ENCODE assay signal across 1 cellular context in the genomic region with DNA sequence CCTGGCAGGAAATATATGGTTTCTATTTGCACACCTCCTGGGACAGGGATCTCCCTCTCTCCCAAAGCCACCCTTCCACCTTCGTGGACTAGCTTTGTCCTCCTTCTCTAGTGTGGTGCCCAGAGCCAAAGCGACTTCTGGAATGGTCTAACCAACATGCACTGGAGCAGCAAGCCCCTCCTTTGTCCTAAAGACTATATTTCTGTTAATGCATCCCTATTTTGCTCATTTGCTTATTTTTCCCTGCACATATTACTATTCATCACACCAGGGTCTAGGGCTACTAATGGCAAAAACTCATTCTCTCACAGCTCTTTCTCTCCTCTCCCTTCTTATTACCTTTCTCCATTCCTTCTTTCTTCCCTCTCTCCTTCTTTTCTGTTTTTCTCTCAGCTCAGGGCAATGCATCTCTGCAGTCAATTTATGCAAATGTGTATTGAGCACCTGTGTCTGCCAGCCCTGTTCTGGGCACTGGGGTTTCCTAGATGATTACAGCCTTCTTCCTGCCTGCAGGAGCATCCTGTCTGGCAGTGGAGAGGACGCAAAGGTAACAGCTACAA.
TF ChIP-seq lines count a peak whose summit lies in the region.

No MANE protein-coding gene starts in this region.

TF ChIP-seq in WTC11, 78 proteins besides CTCF, POLR2A, EP300 and RAD21 (continued from another document):
- TF ChIP-seq, protein P1, sequence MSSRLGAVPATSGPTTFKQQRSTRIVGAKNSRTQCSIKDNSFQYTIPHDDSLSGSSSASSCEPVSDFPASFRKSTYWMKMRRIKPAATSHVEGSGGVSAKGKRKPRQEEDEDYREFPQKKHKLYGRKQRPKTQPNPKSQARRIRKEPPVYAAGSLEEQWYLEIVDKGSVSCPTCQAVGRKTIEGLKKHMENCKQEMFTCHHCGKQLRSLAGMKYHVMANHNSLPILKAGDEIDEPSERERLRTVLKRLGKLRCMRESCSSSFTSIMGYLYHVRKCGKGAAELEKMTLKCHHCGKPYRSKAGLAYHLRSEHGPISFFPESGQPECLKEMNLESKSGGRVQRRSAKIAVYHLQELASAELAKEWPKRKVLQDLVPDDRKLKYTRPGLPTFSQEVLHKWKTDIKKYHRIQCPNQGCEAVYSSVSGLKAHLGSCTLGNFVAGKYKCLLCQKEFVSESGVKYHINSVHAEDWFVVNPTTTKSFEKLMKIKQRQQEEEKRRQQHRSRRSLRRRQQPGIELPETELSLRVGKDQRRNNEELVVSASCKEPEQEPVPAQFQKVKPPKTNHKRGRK (CRISPR knock-in tag; IDR thresholded peaks at IDR 0.05; ENCODE audit: borderline replicate concordance), result no peak
- TF ChIP-seq, protein P2, sequence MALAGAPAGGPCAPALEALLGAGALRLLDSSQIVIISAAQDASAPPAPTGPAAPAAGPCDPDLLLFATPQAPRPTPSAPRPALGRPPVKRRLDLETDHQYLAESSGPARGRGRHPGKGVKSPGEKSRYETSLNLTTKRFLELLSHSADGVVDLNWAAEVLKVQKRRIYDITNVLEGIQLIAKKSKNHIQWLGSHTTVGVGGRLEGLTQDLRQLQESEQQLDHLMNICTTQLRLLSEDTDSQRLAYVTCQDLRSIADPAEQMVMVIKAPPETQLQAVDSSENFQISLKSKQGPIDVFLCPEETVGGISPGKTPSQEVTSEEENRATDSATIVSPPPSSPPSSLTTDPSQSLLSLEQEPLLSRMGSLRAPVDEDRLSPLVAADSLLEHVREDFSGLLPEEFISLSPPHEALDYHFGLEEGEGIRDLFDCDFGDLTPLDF (CRISPR knock-in tag; IDR thresholded peaks at IDR 0.05), result no peak
- TF ChIP-seq ZBTB21 (CRISPR knock-in tag; IDR thresholded peaks at IDR 0.05; ENCODE audit: borderline replicate concordance), result no peak
- no peak for TF ChIP-seq ZNF219 (CRISPR knock-in tag; IDR thresholded peaks at IDR 0.05; ENCODE audit: borderline replicate concordance)
TF ChIP-seq in WTC11: peak in this region for 1.
